ENCODE assay signal across 1 cellular context in genomic region chr15:64050281-64051092, GRCh38.
TF ChIP-seq lines count a peak whose summit lies in the region.

No MANE protein-coding gene starts in this region.

TF ChIP-seq in K562, 482 proteins besides CTCF, POLR2A, EP300 and RAD21:
- TF ChIP-seq FOXJ3 (CRISPR knock-in tag; IDR thresholded peaks at IDR 0.05), result no peak
- no peak for TF ChIP-seq TCF7L2 (IDR thresholded peaks at IDR 0.05; ENCODE audit: low read depth, low read length)
- TF ChIP-seq TRIM24 (IDR thresholded peaks at IDR 0.05), result no peak
- no peak for TF ChIP-seq BCLAF1 (IDR thresholded peaks at IDR 0.05; ENCODE audit: borderline replicate concordance in 1 of 2, control insufficient read depth in 1 of 2, low read depth in 2 of 2, low read length in 1 of 2)
- TF ChIP-seq ELF4 (CRISPR knock-in tag; IDR thresholded peaks at IDR 0.05), result no peak
- no peak for TF ChIP-seq POLR3G (IDR thresholded peaks at IDR 0.05; ENCODE audit: extremely low read depth, insufficient read length, insufficient replicate concordance)
- TF ChIP-seq COPS2 (conservative IDR thresholded peaks at IDR 0.05), result no peak
- TF ChIP-seq CBX3 (IDR thresholded peaks at IDR 0.05; ENCODE audit: borderline replicate concordance in 1 of 2, low read length in 2 of 2), result no peak
- no peak for TF ChIP-seq NCOA1 (IDR thresholded peaks at IDR 0.05; ENCODE audit: low read depth)
- TF ChIP-seq POLR3A (IDR thresholded peaks at IDR 0.05; ENCODE audit: borderline replicate concordance, extremely low read depth, insufficient read depth, insufficient read length), result no peak
- TF ChIP-seq KAT7 (CRISPR knock-in tag; IDR thresholded peaks at IDR 0.05; ENCODE audit: borderline replicate concordance), result no peak
- TF ChIP-seq ZNF75A (CRISPR knock-in tag; IDR thresholded peaks at IDR 0.05), result no peak
- TF ChIP-seq ZC3H11A (IDR thresholded peaks at IDR 0.05; ENCODE audit: low read depth, low read length), result no peak
- TF ChIP-seq HDAC6 (IDR thresholded peaks at IDR 0.05; ENCODE audit: low read depth, low read length), result no peak
- TF ChIP-seq SREBF1 (IDR thresholded peaks at IDR 0.05; ENCODE audit: borderline replicate concordance, low read depth, low read length), result no peak
- TF ChIP-seq ZBTB33 (CRISPR knock-in tag; IDR thresholded peaks at IDR 0.05), result no peak
